ENCODE assay signal across 8 cellular contexts in genomic region chr16:14285542-14286380, GRCh38.
A peak's percentile ranks its signal among the peaks of the same experiment; 100 is the strongest.
DNase-seq lines count a peak whose midpoint lies in the region; ATAC-seq and TF ChIP-seq lines count a peak whose summit lies in the region.

No MANE protein-coding gene starts in this region.

- no peaks in the 10 kb centered on the region for H3K27me3 ChIP-seq in HAP-1 (ENCODE audit: low read depth)
- H3K27me3 ChIP-seq in MM.1S (replicated peaks; ENCODE audit: insufficient read depth, low read length) = no peaks in the 10 kb centered on the region
- H3K27me3 ChIP-seq in foreskin keratinocyte = no peaks in the 10 kb centered on the region
- no peaks in the 10 kb centered on the region for H3K27me3 ChIP-seq in neural progenitor cell
- H3K27me3 ChIP-seq in stomach = no peaks in the 10 kb centered on the region

- WGBS in stomach, 5 donors = 1 to 2% (median 1%) methylated on average over 16 to 72 of the region's 72 CpGs

- in situ Hi-C loops in HAP-1 (cut with MboI; ENCODE audit: low sequenced_read_pairs) = no loop called here

- H3K4me3 Mint-ChIP-seq in neural progenitor cell = peak overlapping the region; percentile 96

- H3F3A ChIP-seq in MM.1S (ENCODE audit: insufficient read depth, low read length) (peaks cover 26% of the 10 kb centered on the region), neural progenitor cell (ENCODE audit: low read depth) (peaks cover 23% of the 10 kb centered on the region)

- H3K9me3 Mint-ChIP-seq in neural progenitor cell = peaks cover 16% of the 10 kb centered on the region

- TF ChIP-seq POLR2A in stomach (IDR thresholded peaks at IDR 0.05) = no peak

- H3K27ac ChIP-seq in MM.1S (ENCODE audit: low read length) (peak overlapping the region; percentile 43; the same call in 1 of the 2 replicates), foreskin keratinocyte (peak overlapping the region; percentile 7), neural progenitor cell (no peak overlapping the region), stomach (peak overlapping the region; percentile 83 to 93 (median 90))

- H3K9me2 ChIP-seq in MM.1S (replicated peaks; ENCODE audit: insufficient read depth, low read length) = no peaks in the 10 kb centered on the region

- H3K4me1 ChIP-seq in ES-I3 (ENCODE audit: insufficient read depth, low read length) (peaks cover 13% of the 10 kb centered on the region), HAP-1 (peaks cover 23% of the 10 kb centered on the region), MM.1S (ENCODE audit: low read length) (peaks cover 19% of the 10 kb centered on the region), foreskin keratinocyte (no peaks in the 10 kb centered on the region), neural progenitor cell (peaks cover 7% of the 10 kb centered on the region), stomach (peaks cover 0 to 19% (median 14%) of the 10 kb centered on the region in 4 donors)

- no peak for TF ChIP-seq EP300 in stomach (IDR thresholded peaks at IDR 0.05)

- H2AFZ ChIP-seq in MM.1S (ENCODE audit: low read length) (peak overlapping the region; percentile 87), neural progenitor cell (replicated peaks) (peak overlapping the region; percentile 94)

- H3K9me3 ChIP-seq in ES-I3 (ENCODE audit: control insufficient read depth, insufficient read depth, low read length) = no peaks in the 10 kb centered on the region
- peaks cover 7% of the 10 kb centered on the region for H3K9me3 ChIP-seq in HAP-1
- no peaks in the 10 kb centered on the region for H3K9me3 ChIP-seq in MM.1S (replicated peaks; ENCODE audit: insufficient read depth, low read length)
- H3K9me3 ChIP-seq in neural progenitor cell (ENCODE audit: low read depth) = no peaks in the 10 kb centered on the region
- peaks cover 0 to 20% (median 13%) of the 10 kb centered on the region in 4 donors for H3K9me3 ChIP-seq in stomach

- H3K36me3 Mint-ChIP-seq in neural progenitor cell = no peaks in the 10 kb centered on the region

- peak overlapping the region; percentile 60 for H3K27ac Mint-ChIP-seq in neural progenitor cell

- H3K36me3 ChIP-seq in ES-I3 (ENCODE audit: insufficient read depth, low read length) (no peaks in the 10 kb centered on the region), HAP-1 (replicated peaks) (no peaks in the 10 kb centered on the region), MM.1S (replicated peaks; ENCODE audit: insufficient read depth, low read length) (no peaks in the 10 kb centered on the region), neural progenitor cell (no peaks in the 10 kb centered on the region), stomach (no peaks in the 10 kb centered on the region)

- H3K9ac ChIP-seq in ES-I3 (ENCODE audit: low read depth, low read length) (peak overlapping the region; percentile 89; the same call in 1 of the 2 replicates), MM.1S (ENCODE audit: low read length) (peak overlapping the region; percentile 53; the same call in 1 of the 2 replicates), neural progenitor cell (peak overlapping the region; percentile 29)

- intact Hi-C loops in stomach (cut with DNase I; ENCODE audit: low total_unique reads) = loop anchor here (10.0 kb wide), 1 partner anchor 361 kb away; the partner anchor contains the start of gene ERCC4

- DNase-seq in HAP-1 (ENCODE audit: low spot score in 2 of 2) (peak; percentile 95 to 98), MM.1S (peak; percentile 92), SIG-M5 (lab: John Stamatoyannopoulos, UW) (peak; percentile 21), activated gamma-delta T cell treated with Interleukin-2 at 50 U/mL for 16 hours (peak; percentile 94), foreskin keratinocyte (peak; percentile 66 to 86), neural progenitor cell (ENCODE audit: low spot score) (peak; percentile 97), stomach (peak; percentile 97)

- H3K4me2 ChIP-seq in MM.1S (ENCODE audit: low read depth, low read length) = peak overlapping the region; percentile 77
- H3K4me2 ChIP-seq in neural progenitor cell = peak overlapping the region; percentile 77

- TF ChIP-seq CTCF in MM.1S (IDR thresholded peaks at IDR 0.05; ENCODE audit: low read length) = no peak
- TF ChIP-seq CTCF in foreskin keratinocyte (conservative IDR thresholded peaks at IDR 0.05) = no peak
- TF ChIP-seq CTCF in neural progenitor cell (IDR thresholded peaks at IDR 0.05) = no peak
- TF ChIP-seq CTCF in stomach (IDR thresholded peaks at IDR 0.05) = no peak

- H3K4me3 ChIP-seq in HAP-1 (peak overlapping the region; percentile 84), MM.1S (ENCODE audit: low read length) (peak overlapping the region; percentile 83), neural progenitor cell (peak overlapping the region; percentile 83), stomach (peak overlapping the region; percentile 82 to 90 (median 90))

- H4K20me1 ChIP-seq in MM.1S (ENCODE audit: insufficient read depth, low read length) (no peaks in the 10 kb centered on the region), neural progenitor cell (ENCODE audit: low read depth) (no peaks in the 10 kb centered on the region)

- H3K27me3 Mint-ChIP-seq in neural progenitor cell (ENCODE audit: insufficient read depth, low read depth) = peaks cover 25% of the 10 kb centered on the region

- peak; percentile 82 for ATAC-seq in foreskin keratinocyte

- H3K79me2 ChIP-seq in MM.1S (ENCODE audit: low read length) = no peaks in the 10 kb centered on the region
- no peaks in the 10 kb centered on the region for H3K79me2 ChIP-seq in neural progenitor cell (ENCODE audit: low read depth)

- peaks cover 25% of the 10 kb centered on the region for H3K4me1 Mint-ChIP-seq in neural progenitor cell

Comparison
In these comparisons a context has a peak if more than half of its experiments do, and no peak if none do; other contexts are left out.
1. H3K9ac ChIP-seq: peak in every context shown above with its lines; median percentile 89 in ES-I3; 53 in MM.1S; 29 in neural progenitor cell.
2. DNase-seq: peak in every context shown above with its lines; median percentile 97 in neural progenitor cell; 97 in stomach; 96 in HAP-1; 94 in activated gamma-delta T cell treated with Interleukin-2 at 50 U/mL for 16 hours; 92 in MM.1S; 76 in foreskin keratinocyte; 21 in SIG-M5.